15 cellular contexts compared by ENCODE assay signal in genomic region chr1:230822092-230822581, GRCh38. TPM values are rescaled to one million over a fixed set of nuclear protein-coding genes. Genes with fewer than 3 reads are reported as not detected.
A peak's percentile ranks its signal among the peaks of the same experiment; 100 is the strongest.
DNase-seq lines count a peak whose midpoint lies in the region; ATAC-seq, FAIRE-seq and TF ChIP-seq lines count a peak whose summit lies in the region.
"Had no signal": no experiment of that assay in that cellular context is flagged by ENCODE, and none has a peak within 500 bp of the region (broad histone marks: within the 10 kb centered on the region; RNA-seq: fewer than 3 reads in every experiment).

No MANE protein-coding gene starts in this region.

- peak; percentile 28 for DNase-seq in activated CD8-positive, alpha-beta memory T cell treated with anti-CD3 and anti-CD28 coated beads for 24 hours
- no peak for DNase-seq in activated CD8-positive, alpha-beta memory T cell treated with anti-CD3 and anti-CD28 coated beads, Interleukin-2, amount 10 ng/mL, durations not matched to agents 7 days and 5 days
- DNase-seq in esophagus muscularis mucosa (ENCODE audit: extremely low spot score) (peak; percentile 92), lung microvascular endothelial cell (ENCODE audit: low read depth in 2 of 2) (peak; percentile 17 to 96), vagina (ENCODE audit: extremely low spot score in 2 of 2) (peak in 1 of 2 donors; percentile 37), epidermal melanocyte (ENCODE audit: insufficient read length, low spot score) (no peak), H54 (ENCODE audit: insufficient read length, low spot score) (no peak), cerebellar cortex (ENCODE audit: low spot score) (no peak)
- DNase-seq: 8988T; activated T-cell treated with anti-CD3 and anti-CD28 coated beads, Interleukin-2, amount 50 U/mL, for 72 hours; colonic mucosa; NCI-H1105; SHP77 treated with DMSO at 0.1 percent for 48 hours; transverse colon had no signal

- CTCF ChIA-PET in activated CD8-positive, alpha-beta memory T cell treated with anti-CD3 and anti-CD28 coated beads, Interleukin-2, amount 10 ng/mL, durations not matched to agents 7 days and 5 days (lab: Charles Lee): no interaction called here

- no peak for TF ChIP-seq CTCF in esophagus muscularis mucosa (IDR thresholded peaks at IDR 0.05)
- no peak for TF ChIP-seq CTCF in vagina (IDR thresholded peaks at IDR 0.05)

- no peaks in the 10 kb centered on the region for H3K36me3 Mint-ChIP-seq in activated CD8-positive, alpha-beta memory T cell treated with anti-CD3 and anti-CD28 coated beads, Interleukin-2, amount 10 ng/mL, durations not matched to agents 7 days and 5 days

- TF ChIP-seq EP300 in esophagus muscularis mucosa (IDR thresholded peaks at IDR 0.05): no peak

- H3K4me1 Mint-ChIP-seq in activated CD8-positive, alpha-beta memory T cell treated with anti-CD3 and anti-CD28 coated beads, Interleukin-2, amount 10 ng/mL, durations not matched to agents 7 days and 5 days: no peaks in the 10 kb centered on the region

- H3K36me3 ChIP-seq in esophagus muscularis mucosa: no peaks in the 10 kb centered on the region
- no peaks in the 10 kb centered on the region for H3K36me3 ChIP-seq in vagina
- H3K36me3 ChIP-seq: colonic mucosa, transverse colon had no signal

- 82% methylated on average over 12 of the region's 13 CpGs for WGBS in esophagus muscularis mucosa

- H3K9me3 ChIP-seq in esophagus muscularis mucosa (no peaks in the 10 kb centered on the region), vagina (no peaks in the 10 kb centered on the region)
- H3K9me3 ChIP-seq: colonic mucosa, transverse colon had no signal

- no peak overlapping the region for H3K4me3 ChIP-seq in esophagus muscularis mucosa
- no peak overlapping the region for H3K4me3 ChIP-seq in vagina
- H3K4me3 ChIP-seq: colonic mucosa, transverse colon had no signal

- FAIRE-seq in H54 (lab: Jason Lieb, UNC): no peak
- FAIRE-seq: H1 had no signal

- TF ChIP-seq POLR2A in esophagus muscularis mucosa (IDR thresholded peaks at IDR 0.05; ENCODE audit: low read depth) (no peak), vagina (IDR thresholded peaks at IDR 0.05) (no peak), H54 (IDR thresholded peaks at IDR 0.05; ENCODE audit: low read depth, low read length) (no peak)

- no peak for ATAC-seq in activated CD8-positive, alpha-beta memory T cell treated with anti-CD3 and anti-CD28 coated beads, Interleukin-2, amount 10 ng/mL, durations not matched to agents 7 days and 5 days
- ATAC-seq: activated T-cell treated with anti-CD3 and anti-CD28 coated beads, Interleukin-2, amount 50 U/mL, for 72 hours had no signal

- intact Hi-C loops in esophagus muscularis mucosa (cut with DNase I): no loop called here
- intact Hi-C loops in vagina (cut with DNase I): loop anchor here (5.0 kb wide), 1 partner anchor 45 kb away; the partner anchor contains the start of gene C1orf198

- H3K27ac ChIP-seq in esophagus muscularis mucosa (replicated peaks in 1 of 4) (peak overlapping the region in 3 of 4 donors; percentile 22 to 70 (median 60)), vagina (peak overlapping the region; percentile 18)
- H3K27ac ChIP-seq: colonic mucosa had no signal

- H3K27me3 ChIP-seq in esophagus muscularis mucosa: no peaks in the 10 kb centered on the region
- no peaks in the 10 kb centered on the region for H3K27me3 ChIP-seq in vagina
- H3K27me3 ChIP-seq: colonic mucosa, transverse colon had no signal

- H3K4me1 ChIP-seq in esophagus muscularis mucosa (peaks cover 45 to 59% (median 50%) of the 10 kb centered on the region in 4 donors), vagina (peaks cover 56% of the 10 kb centered on the region)
- H3K4me1 ChIP-seq: colonic mucosa had no signal

- no peak overlapping the region for H3K27ac Mint-ChIP-seq in activated CD8-positive, alpha-beta memory T cell treated with anti-CD3 and anti-CD28 coated beads, Interleukin-2, amount 10 ng/mL, durations not matched to agents 7 days and 5 days
- H3K27ac Mint-ChIP-seq: activated T-cell treated with anti-CD3 and anti-CD28 coated beads, Interleukin-2, amount 50 U/mL, for 72 hours had no signal

- H3K9me3 Mint-ChIP-seq in activated CD8-positive, alpha-beta memory T cell treated with anti-CD3 and anti-CD28 coated beads, Interleukin-2, amount 10 ng/mL, durations not matched to agents 7 days and 5 days (ENCODE audit: low read depth): no peaks in the 10 kb centered on the region
- H3K9me3 Mint-ChIP-seq: activated T-cell treated with anti-CD3 and anti-CD28 coated beads, Interleukin-2, amount 50 U/mL, for 72 hours had no signal

- H3K27me3 Mint-ChIP-seq in activated CD8-positive, alpha-beta memory T cell treated with anti-CD3 and anti-CD28 coated beads, Interleukin-2, amount 10 ng/mL, durations not matched to agents 7 days and 5 days: peaks cover 5% of the 10 kb centered on the region

- H3K4me3 Mint-ChIP-seq in activated CD8-positive, alpha-beta memory T cell treated with anti-CD3 and anti-CD28 coated beads, Interleukin-2, amount 10 ng/mL, durations not matched to agents 7 days and 5 days: no peak overlapping the region
- H3K4me3 Mint-ChIP-seq: activated T-cell treated with anti-CD3 and anti-CD28 coated beads, Interleukin-2, amount 50 U/mL, for 72 hours had no signal

RNA-seq across cellular contexts. Expression of gene C1orf198, which starts 46.2 kb away (rescaled TPM):
- total RNA-seq in activated CD8-positive, alpha-beta memory T cell treated with anti-CD3 and anti-CD28 coated beads, Interleukin-2, amount 10 ng/mL, durations not matched to agents 7 days and 5 days: 1 to 10 TPM; 1.8 to 3.6 TPM
- total RNA-seq in esophagus muscularis mucosa: 100 to 1,000 TPM in 3 of 4 donors, 10 to 100 TPM in 1; 95.6 to 214 (median 140) TPM
- 15.5 and 16.1 TPM in 2 replicates for total RNA-seq in lung microvascular endothelial cell
- total RNA-seq in vagina: 38.8 TPM

Comparison
In these comparisons a context has a peak if more than half of its experiments do, and no peak if none do; other contexts are left out.
1. DNase-seq: peak in activated CD8-positive, alpha-beta memory T cell treated with anti-CD3 and anti-CD28 coated beads for 24 hours (single experiment), esophagus muscularis mucosa (single experiment) and lung microvascular endothelial cell (2 of 2); none in activated CD8-positive, alpha-beta memory T cell treated with anti-CD3 and anti-CD28 coated beads, Interleukin-2, amount 10 ng/mL, durations not matched to agents 7 days and 5 days (single experiment), epidermal melanocyte (single experiment), H54 (single experiment) and cerebellar cortex (single experiment).